Comparison of ENCODE assay signal across 22 cellular contexts in the genomic region with DNA sequence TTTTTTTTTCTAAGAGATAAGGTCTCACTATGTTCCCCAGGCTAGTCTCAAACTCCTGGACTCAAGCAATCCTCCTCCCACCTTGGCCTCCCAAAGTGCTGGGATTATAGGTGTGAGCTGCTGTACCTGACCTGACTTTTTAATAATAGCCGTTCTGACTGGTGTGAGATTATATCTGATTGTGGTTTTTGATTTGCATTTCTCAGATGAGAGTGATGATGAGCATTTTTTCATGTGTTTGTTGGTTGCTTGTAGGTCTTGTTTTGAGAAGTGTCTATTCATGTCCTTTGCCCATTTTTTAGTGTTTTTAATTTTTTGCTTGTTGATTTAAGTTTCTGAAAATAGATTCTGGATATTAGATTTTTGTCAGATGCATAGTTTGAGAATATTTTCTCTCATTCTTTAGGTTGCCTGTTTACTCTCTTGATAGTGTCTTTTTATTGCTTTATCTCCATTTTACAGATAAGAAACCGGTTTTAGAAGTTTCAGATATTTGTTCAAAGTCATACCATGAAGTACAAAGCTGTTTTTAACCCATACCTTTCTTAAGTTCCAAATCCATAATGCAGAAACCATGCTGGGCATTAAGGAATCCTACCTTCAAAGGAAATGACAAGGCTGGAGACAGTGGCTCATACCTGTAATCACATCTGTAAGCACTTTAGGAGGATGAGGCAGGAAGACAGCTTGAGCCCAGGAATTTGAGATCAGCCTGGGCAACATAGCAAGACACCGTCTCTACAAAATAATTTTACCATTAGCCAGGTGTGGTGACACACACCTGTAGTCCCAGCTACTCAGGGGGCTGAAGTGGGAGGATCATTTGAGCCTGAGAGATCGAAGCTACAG.
"Had no signal": no experiment of that assay in that cellular context is flagged by ENCODE, and none has a peak within 500 bp of the region (broad histone marks: within the 10 kb centered on the region; RNA-seq: fewer than 3 reads in every experiment).

No MANE protein-coding gene starts in this region.

- H3K9me3 Mint-ChIP-seq: activated B cell treated with CpG ODN at 0.5 μM for 24 hours; activated CD4-positive, alpha-beta T cell treated with anti-CD3 and anti-CD28 coated beads, Interleukin-2, amount 10 ng/mL, durations not matched to agents 24 days and 14 days; activated naive CD4-positive, alpha-beta T cell treated with anti-CD3 and anti-CD28 coated beads, Interleukin-2, amount 10 ng/mL, durations not matched to agents 7 days and 5 days; activated naive CD8-positive, alpha-beta T cell treated with anti-CD3 and anti-CD28 coated beads, Interleukin-2, amount 50 U/mL, for 24 hours; activated T-cell treated with anti-CD3 and anti-CD28 coated beads, Interleukin-2, amount 50 U/mL, for 4 hours; endodermal cell; memory B cell; naive thymus-derived CD4-positive, alpha-beta T cell; stimulated activated memory B cell treated with anti-CD40 and anti-IgM and Interleukin-4, amounts not matched to agents 10 μg/mL and 1 μg/mL and 100 μg/mL, for 72 hours had no signal

- H3K9me3 ChIP-seq: mucosa of descending colon, ovary, thoracic aorta had no signal

- H3K36me3 ChIP-seq: ovary, thoracic aorta had no signal

- H3K4me1 Mint-ChIP-seq: activated B cell treated with CpG ODN at 0.5 μM for 24 hours; activated naive CD8-positive, alpha-beta T cell treated with anti-CD3 and anti-CD28 coated beads, Interleukin-2, amount 50 U/mL, for 24 hours had no signal

- H3K4me3 Mint-ChIP-seq: activated B cell treated with CpG ODN at 0.5 μM for 24 hours; activated CD4-positive, alpha-beta T cell treated with anti-CD3 and anti-CD28 coated beads, Interleukin-2, amount 10 ng/mL, durations not matched to agents 24 days and 14 days; activated naive CD4-positive, alpha-beta T cell treated with anti-CD3 and anti-CD28 coated beads, Interleukin-2, amount 10 ng/mL, durations not matched to agents 7 days and 5 days; activated naive CD8-positive, alpha-beta T cell treated with anti-CD3 and anti-CD28 coated beads, Interleukin-2, amount 50 U/mL, for 24 hours; activated T-cell treated with anti-CD3 and anti-CD28 coated beads, Interleukin-2, amount 50 U/mL, for 4 hours; brain; endodermal cell; memory B cell; naive thymus-derived CD4-positive, alpha-beta T cell; stimulated activated memory B cell treated with anti-CD40 and anti-IgM and Interleukin-4, amounts not matched to agents 10 μg/mL and 1 μg/mL and 100 μg/mL, for 72 hours had no signal

- H3K27me3 ChIP-seq: dorsolateral prefrontal cortex, ovary had no signal

- DNase-seq: activated B cell treated with CpG ODN at 0.5 μM for 24 hours; activated CD4-positive, alpha-beta T cell treated with anti-CD3 and anti-CD28 coated beads, Interleukin-2, amount 10 ng/mL, durations not matched to agents 24 days and 14 days; activated CD8-positive, alpha-beta memory T cell treated with anti-CD3 and anti-CD28 coated beads, Interleukin-2, amount 50 U/mL, for 4 hours; activated naive CD4-positive, alpha-beta T cell treated with anti-CD3 and anti-CD28 coated beads, Interleukin-2, amount 10 ng/mL, durations not matched to agents 7 days and 5 days; activated naive CD8-positive, alpha-beta T cell treated with anti-CD3 and anti-CD28 coated beads, Interleukin-2, amount 50 U/mL, for 24 hours; activated T-cell treated with anti-CD3 and anti-CD28 coated beads, Interleukin-2, amount 50 U/mL, for 4 hours; anterior cingulate cortex; caudate nucleus; dorsolateral prefrontal cortex; endodermal cell; foreskin fibroblast; mucosa of descending colon; naive thymus-derived CD4-positive, alpha-beta T cell; ovary; stimulated activated CD4-positive, alpha-beta T cell treated with anti-CD3 and anti-CD28 coated beads, Interleukin-4, amount 100 ng/mL, for 24 hours had no signal

- H3K36me3 Mint-ChIP-seq: activated naive CD4-positive, alpha-beta T cell treated with anti-CD3 and anti-CD28 coated beads, Interleukin-2, amount 10 ng/mL, durations not matched to agents 7 days and 5 days; brain; stimulated activated memory B cell treated with anti-CD40 and anti-IgM and Interleukin-4, amounts not matched to agents 10 μg/mL and 1 μg/mL and 100 μg/mL, for 72 hours had no signal

- H3K4me3 ChIP-seq: dorsolateral prefrontal cortex, mucosa of descending colon, ovary, smooth muscle cell, thoracic aorta had no signal

- H3K27ac ChIP-seq: dorsolateral prefrontal cortex, epithelial cell of prostate, ovary, thoracic aorta had no signal

- H3K27ac Mint-ChIP-seq: activated B cell treated with CpG ODN at 0.5 μM for 24 hours; activated CD4-positive, alpha-beta T cell treated with anti-CD3 and anti-CD28 coated beads, Interleukin-2, amount 10 ng/mL, durations not matched to agents 24 days and 14 days; activated naive CD4-positive, alpha-beta T cell treated with anti-CD3 and anti-CD28 coated beads, Interleukin-2, amount 10 ng/mL, durations not matched to agents 7 days and 5 days; activated naive CD8-positive, alpha-beta T cell treated with anti-CD3 and anti-CD28 coated beads, Interleukin-2, amount 50 U/mL, for 24 hours; brain; endodermal cell; memory B cell; naive thymus-derived CD4-positive, alpha-beta T cell; stimulated activated memory B cell treated with anti-CD40 and anti-IgM and Interleukin-4, amounts not matched to agents 10 μg/mL and 1 μg/mL and 100 μg/mL, for 72 hours had no signal

- H3K27me3 Mint-ChIP-seq: activated B cell treated with CpG ODN at 0.5 μM for 24 hours; activated CD4-positive, alpha-beta T cell treated with anti-CD3 and anti-CD28 coated beads, Interleukin-2, amount 10 ng/mL, durations not matched to agents 24 days and 14 days; activated naive CD8-positive, alpha-beta T cell treated with anti-CD3 and anti-CD28 coated beads, Interleukin-2, amount 50 U/mL, for 24 hours; brain; memory B cell; naive thymus-derived CD4-positive, alpha-beta T cell; stimulated activated memory B cell treated with anti-CD40 and anti-IgM and Interleukin-4, amounts not matched to agents 10 μg/mL and 1 μg/mL and 100 μg/mL, for 72 hours had no signal

- ATAC-seq: activated naive CD8-positive, alpha-beta T cell treated with anti-CD3 and anti-CD28 coated beads, Interleukin-2, amount 50 U/mL, for 24 hours; activated T-cell treated with anti-CD3 and anti-CD28 coated beads, Interleukin-2, amount 50 U/mL, for 4 hours; mucosa of descending colon; naive thymus-derived CD4-positive, alpha-beta T cell; sciatic nerve; stimulated activated memory B cell treated with anti-CD40 and anti-IgM and Interleukin-4, amounts not matched to agents 10 μg/mL and 1 μg/mL and 100 μg/mL, for 72 hours had no signal
